8 cellular contexts compared by ENCODE assay signal in genomic region chr15:64989331-64990167, GRCh38. TPM values are rescaled to one million over a fixed set of nuclear protein-coding genes. Genes with fewer than 3 reads are reported as not detected.
DNase-seq lines count a peak whose midpoint lies in the region; ATAC-seq and TF ChIP-seq lines count a peak whose summit lies in the region.

Gene SPG21 (minus strand): TSS chr15:64989914. CDS start chr15:64983569, 6,345 bp downstream.

- 0 to 1% (median 1%) methylated on average over 74 to 78 of the region's 78 CpGs for WGBS in adipose tissue, 3 donors
- 0 to 1% (median 0%) methylated on average over 40 to 78 of the region's 78 CpGs for WGBS in heart left ventricle, 4 donors
- 0% methylated on average over 2 to 36 of the region's 78 CpGs for WGBS in transverse colon (ENCODE audit: low coverage in 1 of 2), 2 donors

- no peaks in the 10 kb centered on the region for H3K27me3 Mint-ChIP-seq in T-cell

- in situ Hi-C loops in GM13977 (cut with MboI; ENCODE audit: low pct_unique_long_range_greater_than_20kb, low sequenced_read_pairs, unreplicated experiment) = no loop called here
- in situ Hi-C loops in transverse colon (cut with MboI; ENCODE audit: low pct_ligation_motif_present in 1 of 4, low pct_unique_long_range_greater_than_20kb in 1 of 4, low sequenced_read_pairs in 3 of 4) = no loop called here

- peak within 1 kb of the TSS; percentile 91 to 99 (median 94) for H3K4me3 Mint-ChIP-seq in T-cell

- intact Hi-C loops in heart left ventricle (cut with DNase I) (loop anchor here in 2 of 10 donors (1.0 to 5.0 kb wide), 2 partner anchors 40 to 147 kb away; partner anchors contain the start of genes MTFMT (in 1 of the 2) and PLEKHO2 (in 1 of the 2)), transverse colon (cut with DNase I; ENCODE audit: low total_unique reads) (no loop called here)

- ATAC-seq in HG02870 (IDR thresholded peaks at IDR 0.05; ENCODE audit: unreplicated experiment) = peak; percentile 96
- ATAC-seq in T-cell (replicated peaks in 1 of 4) = peak; percentile 91 to 96 (median 94)
- ATAC-seq in heart left ventricle = peak; percentile 87 to 98 (median 96)

- H3K4me1 ChIP-seq in heart left ventricle (peaks cover 0 to 50% (median 19%) of the 10 kb centered on the region in 12 donors), transverse colon (peaks cover 3 to 58% (median 32%) of the 10 kb centered on the region in 4 donors)

- DNase-seq in GM13977 (ENCODE audit: low spot score) (peak; percentile 96), NCI-H146 (lab: John Stamatoyannopoulos, UW) (peak; percentile 83), T-cell (peak; percentile 68 to 91 (median 83)), heart left ventricle (peak; percentile 94 to 97 (median 95)), pons (ENCODE audit: low spot score) (peak; percentile 92), transverse colon (peak; percentile 95)

- TF ChIP-seq EP300 in transverse colon (IDR thresholded peaks at IDR 0.05; ENCODE audit: low read depth) = no peak

- H3K27ac ChIP-seq in adipose tissue (ENCODE audit: low read depth, low read length) (peak within 1 kb of the TSS; percentile 2), heart left ventricle (peak within 1 kb of the TSS; percentile 77 to 96 (median 92)), transverse colon (peak within 1 kb of the TSS; percentile 85 to 98 (median 95))

- no peaks in the 10 kb centered on the region for H3K9me3 Mint-ChIP-seq in T-cell

- H3K36me3 ChIP-seq in heart left ventricle (peaks cover 0 to 5% (median 0%) of the 10 kb centered on the region in 9 donors), transverse colon (no peaks in the 10 kb centered on the region)

- peaks cover 37 to 51% (median 49%) of the 10 kb centered on the region in 3 donors for H3K4me1 Mint-ChIP-seq in T-cell

- peak within 1 kb of the TSS; percentile 92 for H3K27ac Mint-ChIP-seq in T-cell

- TF ChIP-seq CTCF in GM13977 (IDR thresholded peaks at IDR 0.05; ENCODE audit: extremely low read depth, insufficient read depth, missing control alignments) = no peak
- TF ChIP-seq CTCF in heart left ventricle (IDR thresholded peaks at IDR 0.05) = no peak
- TF ChIP-seq CTCF in transverse colon (IDR thresholded peaks at IDR 0.05) = no peak

- POLR2A ChIA-PET in T-cell (lab: Charles Lee) = interaction anchor here (0.5 to 0.7 kb wide), 3 partner anchors 11 to 250 kb away, joined by 3 read pairs; no protein-coding TSS in a partner anchor

- H3K27me3 ChIP-seq in heart left ventricle (no peaks in the 10 kb centered on the region), transverse colon (no peaks in the 10 kb centered on the region)

- TF ChIP-seq POLR2A in heart left ventricle (IDR thresholded peaks at IDR 0.05) (peak in 1 of 2 donors; percentile 75), transverse colon (IDR thresholded peaks at IDR 0.05) (peak; percentile 67)

- CTCF ChIA-PET in T-cell (lab: Charles Lee) = interaction anchor here in 1 of 2 donors (0.6 to 1.0 kb wide), 6 partner anchors 17 to 266 kb away, joined by 3 to 4 read pairs (median 3); partner anchors contain the start of gene CLPX

- peaks cover 5% of the 10 kb centered on the region for H3K36me3 Mint-ChIP-seq in T-cell

- H3K4me3 ChIP-seq in heart left ventricle (peak within 1 kb of the TSS; percentile 84 to 99 (median 92)), transverse colon (peak within 1 kb of the TSS; percentile 70 to 98 (median 90))

- H3K9me3 ChIP-seq in heart left ventricle (no peaks in the 10 kb centered on the region), transverse colon (no peaks in the 10 kb centered on the region)

RNA-seq across cellular contexts. Expression of gene SPG21, which starts in this region (rescaled TPM):
- 10 to 100 TPM; 40.1 to 58.4 (median 49.0) TPM for total RNA-seq in T-cell
- 10 to 100 TPM; 35.4 to 86.3 (median 53.2) TPM for polyA plus RNA-seq in adipose tissue
- total RNA-seq in heart left ventricle = 10 to 100 TPM; 38.2 to 63.6 (median 48.7) TPM
- polyA plus RNA-seq in heart left ventricle = 10 to 100 TPM; 34.9 to 70.3 TPM
- total RNA-seq in transverse colon = 10 to 100 TPM; 27.7 to 67.2 (median 53.0) TPM

Comparison
In these comparisons a context has a peak if more than half of its experiments do, and no peak if none do; other contexts are left out.
1. Peak in every context shown above with its lines: DNase-seq, ATAC-seq, H3K4me3 ChIP-seq and H3K27ac ChIP-seq.
2. H3K27ac ChIP-seq: peak in every context shown above with its lines; median percentile 95 in transverse colon; 92 in heart left ventricle; 2 in adipose tissue.